Comparison of ENCODE assay signal across 7 cellular contexts in genomic region chr10:2067015-2067414, GRCh38.
"Had no signal": no experiment of that assay in that cellular context is flagged by ENCODE, and none has a peak within 500 bp of the region (broad histone marks: within the 10 kb centered on the region; RNA-seq: fewer than 3 reads in every experiment).

No MANE protein-coding gene starts in this region.

- DNase-seq: GDM1, GF-D8 had no signal

- ATAC-seq: GM12878 had no signal

- H3K4me3 ChIP-seq: GM12878 had no signal

- FAIRE-seq: G401.6, GM12878, GM12891, GM12892, GM18507 had no signal
